Comparison of ENCODE assay signal across 19 cellular contexts in genomic region chr3:51711352-51712019, GRCh38. TPM values are rescaled to one million over a fixed set of nuclear protein-coding genes. Genes with fewer than 3 reads are reported as not detected.
DNase-seq lines count a peak whose midpoint lies in the region; FAIRE-seq and TF ChIP-seq lines count a peak whose summit lies in the region.
"Had no signal": no experiment of that assay in that cellular context is flagged by ENCODE, and none has a peak within 500 bp of the region (broad histone marks: within the 10 kb centered on the region; RNA-seq: fewer than 3 reads in every experiment).

No MANE protein-coding gene starts in this region.

- H3K4me3 Mint-ChIP-seq in progenitor cell of endocrine pancreas (ENCODE audit: low read depth): no peak overlapping the region
- H3K4me3 Mint-ChIP-seq: activated CD4-positive, alpha-beta T cell treated with anti-CD3 and anti-CD28 coated beads, Interleukin-2, amount 10 ng/mL, durations not matched to agents 7 days and 5 days; brain; neural progenitor cell had no signal

- no peak overlapping the region for H3K27ac Mint-ChIP-seq in progenitor cell of endocrine pancreas
- H3K27ac Mint-ChIP-seq: activated CD4-positive, alpha-beta T cell treated with anti-CD3 and anti-CD28 coated beads, Interleukin-2, amount 10 ng/mL, durations not matched to agents 7 days and 5 days; brain; neural progenitor cell had no signal

- no peak for FAIRE-seq in GM19239 (lab: Jason Lieb, UNC)
- FAIRE-seq: endometrium, TTC549 had no signal

- H3K27ac ChIP-seq in coronary artery: no peak overlapping the region
- H3K27ac ChIP-seq: C4-2B, colonic mucosa, neural progenitor cell, spleen had no signal

- no peaks in the 10 kb centered on the region for H3K36me3 Mint-ChIP-seq in progenitor cell of endocrine pancreas (ENCODE audit: insufficient read depth)
- H3K36me3 Mint-ChIP-seq: neural progenitor cell had no signal

- no peaks in the 10 kb centered on the region for H3K9me3 Mint-ChIP-seq in progenitor cell of endocrine pancreas (ENCODE audit: low read depth)
- H3K9me3 Mint-ChIP-seq: activated CD4-positive, alpha-beta T cell treated with anti-CD3 and anti-CD28 coated beads, Interleukin-2, amount 10 ng/mL, durations not matched to agents 7 days and 5 days; brain; neural progenitor cell had no signal

- H3K4me1 Mint-ChIP-seq in progenitor cell of endocrine pancreas (ENCODE audit: low read depth): peaks cover 2% of the 10 kb centered on the region

- H3K27me3 Mint-ChIP-seq in progenitor cell of endocrine pancreas: peaks cover 29% of the 10 kb centered on the region

- peak; percentile 13 for DNase-seq in activated T-cell treated with anti-CD3 and anti-CD28 coated beads, Interleukin-2, amount 50 U/mL, for 1 hour
- no peak for DNase-seq in activated T-cell treated with anti-CD3 and anti-CD28 coated beads, Interleukin-2, amount 50 U/mL, for 48 hours
- peak; percentile 1 for DNase-seq in GM19239 (ENCODE audit: insufficient read length, low spot score)
- peak; percentile 40 for DNase-seq in coronary artery (ENCODE audit: low spot score)
- DNase-seq in progenitor cell of endocrine pancreas (ENCODE audit: low spot score, unreplicated experiment): peak; percentile 8
- no peak for DNase-seq in NCI-H2107 treated with DMSO at 0.1 percent for 48 hours (lab: John Stamatoyannopoulos, UW; ENCODE audit: unreplicated experiment)
- DNase-seq in T1000 (lab: John Stamatoyannopoulos, UW): no peak
- no peak for DNase-seq in stimulated activated CD4-positive, alpha-beta T cell treated with anti-CD3 and anti-CD28 coated beads, Interleukin-2, amount 100 ng/mL, for 24 hours
- DNase-seq: activated CD4-positive, alpha-beta T cell treated with anti-CD3 and anti-CD28 coated beads, Interleukin-2, amount 10 ng/mL, durations not matched to agents 7 days and 5 days; colonic mucosa; mucosa of descending colon; spleen; stimulated activated CD4-positive, alpha-beta T cell treated with anti-CD3 and anti-CD28 coated beads, Interleukin-4, amount 100 ng/mL, for 4 hours; SW 1271 had no signal

- no peak overlapping the region for H3K4me3 ChIP-seq in coronary artery
- H3K4me3 ChIP-seq: colonic mucosa, mucosa of descending colon, neural progenitor cell, spleen had no signal

- TF ChIP-seq CTCF in coronary artery (IDR thresholded peaks at IDR 0.05) (no peak), progenitor cell of endocrine pancreas (IDR thresholded peaks at IDR 0.05; ENCODE audit: unreplicated experiment) (no peak)

RNA-seq across cellular contexts. Expression of gene GRM2, which starts 4.6 kb away (rescaled TPM):
- total RNA-seq in progenitor cell of endocrine pancreas: 0.19 and 0.82 TPM in 2 replicates

RNA-seq across cellular contexts. Expression of gene TEX264, which starts 40.4 kb away (rescaled TPM):
- 29.6 and 30.6 TPM in 2 replicates for total RNA-seq in progenitor cell of endocrine pancreas

Comparison
In these comparisons a context has a peak if more than half of its experiments do, and no peak if none do; other contexts are left out.
1. DNase-seq: peak in activated T-cell treated with anti-CD3 and anti-CD28 coated beads, Interleukin-2, amount 50 U/mL, for 1 hour (single experiment), GM19239 (single experiment), coronary artery (single experiment) and progenitor cell of endocrine pancreas (single experiment); none in activated T-cell treated with anti-CD3 and anti-CD28 coated beads, Interleukin-2, amount 50 U/mL, for 48 hours (0 of 2), NCI-H2107 treated with DMSO at 0.1 percent for 48 hours (single experiment), T1000 (single experiment) and stimulated activated CD4-positive, alpha-beta T cell treated with anti-CD3 and anti-CD28 coated beads, Interleukin-2, amount 100 ng/mL, for 24 hours (0 of 2).